ENCODE assay signal across 18 cellular contexts in genomic region chr17:27389542-27390140, GRCh38.
"Had no signal": no experiment of that assay in that cellular context is flagged by ENCODE, and none has a peak within 500 bp of the region (broad histone marks: within the 10 kb centered on the region; RNA-seq: fewer than 3 reads in every experiment).

No MANE protein-coding gene starts in this region.

- H3K9me3 Mint-ChIP-seq: activated B cell treated with CpG ODN at 0.5 μM for 24 hours; activated CD8-positive, alpha-beta T cell treated with anti-CD3 and anti-CD28 coated beads for 36 hours had no signal

- DNase-seq: activated B cell treated with CpG ODN at 0.5 μM for 24 hours; activated CD4-positive, alpha-beta T cell treated with anti-CD3 and anti-CD28 coated beads for 4 hours; activated CD8-positive, alpha-beta T cell treated with anti-CD3 and anti-CD28 coated beads for 36 hours; activated gamma-delta T cell; effector CD8-positive, alpha-beta T cell; foreskin melanocyte; kidney glomerular epithelial cell; sigmoid colon; stimulated activated CD4-positive, alpha-beta T cell treated with anti-CD3 and anti-CD28 coated beads, Interleukin-15, amount 100 ng/mL, for 24 hours; stimulated activated CD8-positive, alpha-beta memory T cell treated with anti-CD3 and anti-CD28 coated beads, Interleukin-4, amount 100 ng/mL, for 48 hours; stimulated activated naive CD4-positive, alpha-beta T cell; T1000 had no signal

- ATAC-seq: activated CD8-positive, alpha-beta T cell treated with anti-CD3 and anti-CD28 coated beads for 36 hours had no signal

- H3K9me3 ChIP-seq: sigmoid colon, thoracic aorta had no signal

- H3K27ac Mint-ChIP-seq: activated B cell treated with CpG ODN at 0.5 μM for 24 hours; activated CD8-positive, alpha-beta T cell treated with anti-CD3 and anti-CD28 coated beads for 36 hours; dendritic cell treated with granulocyte-macrophage colony-stimulating factor and Interleukin-4, amounts not matched to agents 40 ng/mL and 50 ng/mL, for 4 days; type B pancreatic cell had no signal

- H3K4me3 ChIP-seq: sigmoid colon, smooth muscle cell, thoracic aorta had no signal

- H3K4me3 Mint-ChIP-seq: activated B cell treated with CpG ODN at 0.5 μM for 24 hours; activated CD8-positive, alpha-beta T cell treated with anti-CD3 and anti-CD28 coated beads for 36 hours; activated T-helper 1 cell treated with anti-CD3 and anti-CD28 coated beads, Interleukin-12 subunit alpha, Interleukin-12 subunit beta, Interleukin-2, Interleukin-4 antibody, amounts not matched to agents 30 ng/mL and 10 ng/mL and 1 ng/mL, durations not matched to agents 14 hours and 24 hours and 36 hours; dendritic cell treated with granulocyte-macrophage colony-stimulating factor and Interleukin-4, amounts not matched to agents 40 ng/mL and 50 ng/mL, for 4 days; neural crest cell; type B pancreatic cell had no signal

- H3K27ac ChIP-seq: sigmoid colon, thoracic aorta had no signal

- H3K27me3 ChIP-seq: sigmoid colon had no signal

- H3K4me2 ChIP-seq: smooth muscle cell had no signal

- H3K4me1 Mint-ChIP-seq: neural crest cell had no signal

- H3K36me3 Mint-ChIP-seq: type B pancreatic cell had no signal

- H3K36me3 ChIP-seq: sigmoid colon, thoracic aorta had no signal
